16 cellular contexts compared by ENCODE assay signal in the genomic region with DNA sequence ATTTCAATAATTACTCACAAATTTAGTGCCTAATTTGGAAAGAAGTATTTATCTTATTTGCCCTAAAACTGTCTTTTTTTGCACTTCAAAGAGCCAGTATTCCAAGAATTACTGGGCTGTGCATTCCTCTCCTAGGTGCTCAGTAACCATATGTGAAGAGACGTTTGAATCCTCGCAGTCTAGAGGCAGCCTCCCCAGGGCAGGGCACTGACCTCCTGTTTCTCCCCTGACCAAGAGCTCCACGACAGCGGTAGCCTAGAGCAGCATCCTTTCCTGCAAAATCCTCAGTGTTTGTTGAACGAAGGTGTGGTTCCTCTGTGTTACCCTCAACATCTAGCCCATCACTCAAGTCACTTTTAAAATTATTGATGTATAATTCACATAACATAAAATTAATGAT.
A peak's percentile ranks its signal among the peaks of the same experiment; 100 is the strongest.
DNase-seq lines count a peak whose midpoint lies in the region; TF ChIP-seq lines count a peak whose summit lies in the region.
"Had no signal": no experiment of that assay in that cellular context is flagged by ENCODE, and none has a peak within 500 bp of the region (broad histone marks: within the 10 kb centered on the region; RNA-seq: fewer than 3 reads in every experiment).

No MANE protein-coding gene starts in this region.

- peak overlapping the region; percentile 85 for H3K27ac Mint-ChIP-seq in dendritic cell treated with granulocyte-macrophage colony-stimulating factor and Interleukin-4, amounts not matched to agents 40 ng/mL and 50 ng/mL, for 4 days

- H3K27me3 Mint-ChIP-seq in dendritic cell treated with granulocyte-macrophage colony-stimulating factor and Interleukin-4, amounts not matched to agents 40 ng/mL and 50 ng/mL, for 4 days, result no peaks in the 10 kb centered on the region

- no peaks in the 10 kb centered on the region for H3K27me3 ChIP-seq in HL-60 (ENCODE audit: insufficient read depth, poor library complexity, severe bottlenecking)
- no peaks in the 10 kb centered on the region for H3K27me3 ChIP-seq in neutrophil
- H3K27me3 ChIP-seq in BE2C, result no peaks in the 10 kb centered on the region

- intact Hi-C loops in dendritic cell treated with granulocyte-macrophage colony-stimulating factor and Interleukin-4, amounts not matched to agents 40 ng/mL and 50 ng/mL, for 4 days (cut with micrococcal nuclease), result no loop called here

- H3K4me1 ChIP-seq in neutrophil (ENCODE audit: control insufficient read depth in 1 of 2, insufficient read depth in 1 of 2, low read depth in 1 of 2, low read length in 1 of 2), result peaks cover 67 to 76% of the 10 kb centered on the region in 2 experiments
- H3K4me1 ChIP-seq in BE2C, result peaks cover 7% of the 10 kb centered on the region; the same call in 1 of the 2 replicates

- no peaks in the 10 kb centered on the region for H3K9me3 Mint-ChIP-seq in dendritic cell treated with granulocyte-macrophage colony-stimulating factor and Interleukin-4, amounts not matched to agents 40 ng/mL and 50 ng/mL, for 4 days

- H3K27ac ChIP-seq in HL-60 (replicated peaks) (peak overlapping the region; percentile 7), neutrophil (peak overlapping the region; percentile 95)

- peaks cover 14% of the 10 kb centered on the region for H3K36me3 Mint-ChIP-seq in dendritic cell treated with granulocyte-macrophage colony-stimulating factor and Interleukin-4, amounts not matched to agents 40 ng/mL and 50 ng/mL, for 4 days (ENCODE audit: low read depth)

- no peak overlapping the region for H3K4me3 Mint-ChIP-seq in dendritic cell treated with granulocyte-macrophage colony-stimulating factor and Interleukin-4, amounts not matched to agents 40 ng/mL and 50 ng/mL, for 4 days

- peaks cover 63% of the 10 kb centered on the region for H3K4me1 Mint-ChIP-seq in dendritic cell treated with granulocyte-macrophage colony-stimulating factor and Interleukin-4, amounts not matched to agents 40 ng/mL and 50 ng/mL, for 4 days (ENCODE audit: low read depth)

- TF ChIP-seq CTCF in HL-60 (IDR thresholded peaks at IDR 0.05; ENCODE audit: insufficient read depth, low read length), result no peak
- no peak for TF ChIP-seq CTCF in neutrophil (IDR thresholded peaks at IDR 0.05)
- TF ChIP-seq CTCF in BE2C (IDR thresholded peaks at IDR 0.05; ENCODE audit: low read depth, low read length), result no peak

- no peaks in the 10 kb centered on the region for H3K36me3 ChIP-seq in neutrophil
- no peaks in the 10 kb centered on the region for H3K36me3 ChIP-seq in BE2C

- no peak overlapping the region for H3K4me3 ChIP-seq in HL-60 (replicated peaks; ENCODE audit: insufficient read depth, low read length)
- H3K4me3 ChIP-seq in neutrophil (ENCODE audit: low read depth in 1 of 2, low read length in 1 of 2), result peak overlapping the region; percentile 39 to 41
- no peak overlapping the region for H3K4me3 ChIP-seq in BE2C (ENCODE audit: low read depth, low read length)

- DNase-seq in HL-60 (ENCODE audit: low read depth in 1 of 2, low spot score in 1 of 2) (no peak), NCI-H128 (lab: John Stamatoyannopoulos, UW; ENCODE audit: unreplicated experiment) (no peak), HuH-7.5 (ENCODE audit: low spot score) (no peak), AG08395 (ENCODE audit: low spot score) (no peak), BE2C (no peak)
- DNase-seq: ACHN, DMS53, GDM1, GOT3, Kasumi-1, NCI-H1417, NCI-H1694 treated with DMSO at 0.1 percent for 48 hours, NCI-H446 treated with DMSO at 0.1 percent for 48 hours, NCI-H774 had no signal

- no peaks in the 10 kb centered on the region for H3K9me3 ChIP-seq in neutrophil
- no peaks in the 10 kb centered on the region for H3K9me3 ChIP-seq in BE2C

Comparison
In these comparisons a context has a peak if more than half of its experiments do, and no peak if none do; other contexts are left out.
1. H3K4me3 ChIP-seq: peak in neutrophil (2 of 2); none in HL-60 (single experiment) and BE2C (single experiment).